16 cellular contexts compared by ENCODE assay signal in the genomic region with DNA sequence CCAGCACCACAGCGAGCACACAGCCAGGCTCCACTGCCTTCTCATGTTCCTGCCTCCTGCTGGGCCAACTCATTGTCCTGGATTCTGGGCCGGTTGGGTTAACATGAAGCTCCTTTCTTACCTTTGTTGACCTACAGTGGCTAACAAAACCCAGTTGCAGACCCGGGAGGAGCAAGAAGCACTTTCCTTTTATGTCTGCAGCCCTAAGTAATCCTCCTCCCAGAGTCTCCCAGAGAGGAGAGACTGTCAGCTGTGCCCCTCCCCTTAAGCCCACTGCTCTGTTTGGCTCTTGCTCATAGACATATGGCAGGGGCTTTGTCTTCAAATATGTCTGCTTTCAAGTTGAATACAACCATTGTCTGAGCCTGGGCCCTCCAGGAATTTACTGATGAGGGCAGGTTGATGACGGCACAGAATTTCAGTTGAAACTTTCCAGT. TPM values are rescaled to one million over a fixed set of nuclear protein-coding genes. Genes with fewer than 3 reads are reported as not detected.
DNase-seq lines count a peak whose midpoint lies in the region; ATAC-seq, FAIRE-seq and TF ChIP-seq lines count a peak whose summit lies in the region.
"Had no signal": no experiment of that assay in that cellular context is flagged by ENCODE, and none has a peak within 500 bp of the region (broad histone marks: within the 10 kb centered on the region; RNA-seq: fewer than 3 reads in every experiment).

No MANE protein-coding gene starts in this region.

- no peak for FAIRE-seq in pancreas (lab: Jason Lieb, UNC)
- FAIRE-seq: TTC549 had no signal

- CTCF ChIA-PET in GM10248 (lab: Yijun Ruan, JAX) = interaction anchor here (0.6 to 1.5 kb wide), 3 partner anchors 10 to 666 kb away, joined by 3 to 4 read pairs (median 3); no protein-coding TSS in a partner anchor

- ATAC-seq in HG03442 (IDR thresholded peaks at IDR 0.05; ENCODE audit: unreplicated experiment) = no peak
- no peak for ATAC-seq in pancreas

- DNase-seq in NCI-H2107 treated with DMSO at 0.1 percent for 48 hours (lab: John Stamatoyannopoulos, UW; ENCODE audit: unreplicated experiment) (peak; percentile 47), NCI-H2107 (lab: John Stamatoyannopoulos, UW) (no peak), NCI-H446 treated with DMSO at 0.1 percent for 48 hours (lab: John Stamatoyannopoulos, UW) (peak; percentile 15), progenitor cell of endocrine pancreas (ENCODE audit: low spot score, unreplicated experiment) (no peak), GM10248 (ENCODE audit: extremely low spot score) (no peak), pancreas (no peak)
- DNase-seq: CD8-positive, alpha-beta memory T cell; hippocampal formation; NCI-H226; stimulated activated CD8-positive, alpha-beta memory T cell treated with anti-CD3 and anti-CD28 coated beads, Interleukin-4, amount 100 ng/mL, for 48 hours had no signal

- 0 to 1% methylated on average over 4 of the region's 4 CpGs for WGBS in ectodermal cell, 2 experiments
- WGBS in pancreas, 2 donors = 38 to 49% methylated on average over 4 of the region's 4 CpGs

- TF ChIP-seq CTCF in progenitor cell of endocrine pancreas (IDR thresholded peaks at IDR 0.05; ENCODE audit: unreplicated experiment) (no peak), GM10248 (IDR thresholded peaks at IDR 0.05; ENCODE audit: control extremely low read depth, extremely low read depth, low read depth, missing control alignments) (no peak), pancreas (IDR thresholded peaks at IDR 0.05) (no peak)

- no peak overlapping the region for H3K4me3 Mint-ChIP-seq in progenitor cell of endocrine pancreas (ENCODE audit: low read depth)
- H3K4me3 Mint-ChIP-seq: activated naive CD4-positive, alpha-beta T cell treated with anti-CD3 and anti-CD28 coated beads, Interleukin-2, amount 50 U/mL, for 24 hours; CD8-positive, alpha-beta memory T cell had no signal

- POLR2A ChIA-PET in GM10248 (lab: Yijun Ruan, JAX) = no interaction called here

- H3K4me1 Mint-ChIP-seq in progenitor cell of endocrine pancreas (ENCODE audit: low read depth) = peaks cover 5% of the 10 kb centered on the region
- H3K4me1 Mint-ChIP-seq: CD8-positive, alpha-beta memory T cell had no signal

- peaks cover 25% of the 10 kb centered on the region for H3K27me3 Mint-ChIP-seq in progenitor cell of endocrine pancreas

- H3K4me1 ChIP-seq in ectodermal cell (ENCODE audit: control insufficient read depth, insufficient read depth, low read length) (peaks cover 13% of the 10 kb centered on the region), pancreas (no peaks in the 10 kb centered on the region)
- H3K4me1 ChIP-seq: esophagus muscularis mucosa had no signal

- H3K27me3 ChIP-seq in ectodermal cell (ENCODE audit: control insufficient read depth, insufficient read depth, low read length, poor library complexity, severe bottlenecking) (peaks cover 7% of the 10 kb centered on the region), pancreas (no peaks in the 10 kb centered on the region)

- H3K9me3 Mint-ChIP-seq in progenitor cell of endocrine pancreas (ENCODE audit: low read depth) = peaks cover 19% of the 10 kb centered on the region

- H3K36me3 ChIP-seq in ectodermal cell (ENCODE audit: control insufficient read depth, insufficient read depth, low read length) (no peaks in the 10 kb centered on the region), pancreas (no peaks in the 10 kb centered on the region)
- H3K36me3 ChIP-seq: esophagus muscularis mucosa had no signal

- H3K27ac Mint-ChIP-seq in progenitor cell of endocrine pancreas = peak overlapping the region; percentile 49
- H3K27ac Mint-ChIP-seq: activated naive CD4-positive, alpha-beta T cell treated with anti-CD3 and anti-CD28 coated beads, Interleukin-2, amount 50 U/mL, for 24 hours; CD8-positive, alpha-beta memory T cell had no signal

- H3K4me3 ChIP-seq in ectodermal cell (ENCODE audit: insufficient read depth, low read depth, low read length) (no peak overlapping the region), pancreas (no peak overlapping the region)
- H3K4me3 ChIP-seq: coronary artery, esophagus muscularis mucosa had no signal

- no peaks in the 10 kb centered on the region for H3K9me3 ChIP-seq in ectodermal cell (ENCODE audit: control insufficient read depth, low read length)
- H3K9me3 ChIP-seq in pancreas = no peaks in the 10 kb centered on the region

- peaks cover 7% of the 10 kb centered on the region for H3K36me3 Mint-ChIP-seq in progenitor cell of endocrine pancreas (ENCODE audit: insufficient read depth)

- intact Hi-C loops in pancreas (cut with DNase I) = no loop called here

- H3K27ac ChIP-seq in ectodermal cell (ENCODE audit: insufficient read depth, low read depth, low read length, poor library complexity, severe bottlenecking) (peak overlapping the region; percentile 62), pancreas (no peak overlapping the region)
- H3K27ac ChIP-seq: coronary artery, esophagus muscularis mucosa had no signal

RNA-seq across cellular contexts. Expression of gene PSMB1, which starts 55.2 kb away (rescaled TPM):
- polyA plus RNA-seq in ectodermal cell (2013, experiment 1 of 4) = 259 TPM
- polyA plus RNA-seq in ectodermal cell (2013, experiment 2 of 4) = 283 TPM
- polyA plus RNA-seq in ectodermal cell (2013, experiment 3 of 4) = 202 TPM
- 232 TPM for polyA plus RNA-seq in ectodermal cell (2013, experiment 4 of 4)
- total RNA-seq in progenitor cell of endocrine pancreas = 154 and 162 TPM in 2 replicates
- 10 to 100 TPM; 37.9 to 73.3 (median 61.3) TPM for total RNA-seq in pancreas
- 100 to 1,000 TPM; 102 to 174 TPM for polyA plus RNA-seq in pancreas

RNA-seq across cellular contexts. Expression of gene TBP, which starts 56.3 kb away (rescaled TPM):
- 31.2 TPM for polyA plus RNA-seq in ectodermal cell (2013, experiment 1 of 4)
- polyA plus RNA-seq in ectodermal cell (2013, experiment 2 of 4) = 29.4 TPM
- 19.9 TPM for polyA plus RNA-seq in ectodermal cell (2013, experiment 3 of 4)
- 22.1 TPM for polyA plus RNA-seq in ectodermal cell (2013, experiment 4 of 4)
- total RNA-seq in progenitor cell of endocrine pancreas = 20.0 and 20.3 TPM in 2 replicates
- total RNA-seq in pancreas = 1 to 10 TPM; 4.5 to 7.0 (median 6.4) TPM
- 10 to 100 TPM in 1 of 2 donors, 1 to 10 TPM in 1; 6.7 to 17.3 TPM for polyA plus RNA-seq in pancreas

Comparison
In these comparisons a context has a peak if more than half of its experiments do, and no peak if none do; other contexts are left out.
1. DNase-seq: peak in NCI-H2107 treated with DMSO at 0.1 percent for 48 hours (single experiment) and NCI-H446 treated with DMSO at 0.1 percent for 48 hours (single experiment); none in NCI-H2107 (single experiment), progenitor cell of endocrine pancreas (single experiment), GM10248 (single experiment) and pancreas (0 of 6).